In the genomic region with DNA sequence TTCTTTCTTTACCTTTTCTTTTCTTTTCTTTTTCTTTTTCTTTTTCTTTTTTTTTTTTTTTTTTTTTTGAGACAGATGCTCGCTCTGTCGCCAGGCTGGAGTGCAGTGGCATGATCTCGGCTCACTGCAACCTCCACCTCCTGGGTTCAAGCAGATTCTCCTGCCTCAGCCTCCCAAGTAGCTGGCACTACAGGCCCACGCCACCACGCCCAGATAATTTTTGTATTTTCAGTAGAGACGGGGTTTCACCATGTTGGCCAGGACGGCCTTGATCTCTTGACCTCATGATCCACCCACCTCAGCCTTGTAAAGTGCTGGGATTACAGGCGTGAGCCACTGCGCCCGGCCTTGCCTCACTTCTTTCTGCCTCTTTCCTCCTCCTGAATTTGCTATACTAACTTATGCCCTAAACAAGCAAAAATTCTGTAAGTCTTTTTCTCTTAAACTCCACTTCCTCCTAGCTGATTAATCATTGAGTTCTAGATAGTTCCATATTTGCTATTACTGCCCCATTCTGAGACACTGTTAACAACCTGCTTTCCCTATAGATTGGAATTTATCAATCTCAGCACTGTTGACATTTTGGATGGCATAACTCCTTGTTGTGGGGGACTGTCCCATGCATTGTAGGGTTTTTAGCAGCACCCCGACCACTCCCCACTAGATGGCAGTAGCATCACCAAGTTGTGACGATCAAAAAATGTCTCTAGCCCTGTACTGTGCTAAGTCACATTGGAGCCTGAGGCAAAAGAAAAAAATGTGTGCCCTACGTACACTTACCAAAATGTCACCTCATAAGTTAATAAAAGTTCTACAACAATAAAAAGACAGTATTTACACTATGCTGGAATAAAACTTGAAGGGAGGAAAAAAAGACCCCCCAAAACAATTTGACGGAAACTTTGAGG, we compare ENCODE assay signal across 1 cellular context.
A peak's percentile ranks its signal among the peaks of the same experiment; 100 is the strongest.
TF ChIP-seq lines count a peak whose summit lies in the region.

No MANE protein-coding gene starts in this region.

TF ChIP-seq in HepG2, 621 proteins besides CTCF, POLR2A, EP300 and RAD21 (continued from another document):
- TF ChIP-seq AHDC1 (CRISPR knock-in tag; IDR thresholded peaks at IDR 0.05; ENCODE audit: borderline replicate concordance) (peak; percentile 2; the same call in 1 of the 2 replicates), MED1 (CRISPR knock-in tag; IDR thresholded peaks at IDR 0.05) (no peak), ZSCAN9 (CRISPR knock-in tag; IDR thresholded peaks at IDR 0.05; ENCODE audit: borderline replicate concordance) (0 out of 2 replicates have a peak, but pooled peaks have one; percentile 23), IKZF5 (CRISPR knock-in tag; IDR thresholded peaks at IDR 0.05) (0 out of 2 replicates have a peak, but pooled peaks have one; percentile 4), ZMYM4 (CRISPR knock-in tag; IDR thresholded peaks at IDR 0.05) (peak; percentile 45; the same call in 1 of the 2 replicates)
TF ChIP-seq in HepG2: peak in this region for 63.
